7 cellular contexts compared by ENCODE assay signal in genomic region chr9:70941191-70941590, GRCh38.
"Had no signal": no experiment of that assay in that cellular context is flagged by ENCODE, and none has a peak within 500 bp of the region (broad histone marks: within the 10 kb centered on the region; RNA-seq: fewer than 3 reads in every experiment).

No MANE protein-coding gene starts in this region.

- H2AFZ ChIP-seq: GM23248 had no signal

- H3K4me3 ChIP-seq: GM23248, HAP-1 had no signal

- H3K27ac ChIP-seq: GM23248 had no signal

- H3K9me3 Mint-ChIP-seq: HFFc6 had no signal

- H3K9me3 ChIP-seq: HAP-1 had no signal

- H3K9ac ChIP-seq: GM23248 had no signal

- H3K4me3 Mint-ChIP-seq: HFFc6 had no signal

- ATAC-seq: HCT116 had no signal

- H3K36me3 ChIP-seq: HAP-1 had no signal

- DNase-seq: GM23248, GOT3, H7, HCEC 1CT, HFFc6 had no signal

- H3K27ac Mint-ChIP-seq: HFFc6 had no signal
